Comparison of ENCODE assay signal across 3 cellular contexts in genomic region chr16:74423721-74424120, GRCh38. TPM values are rescaled to one million over a fixed set of nuclear protein-coding genes. Genes with fewer than 3 reads are reported as not detected.
"Had no signal": no experiment of that assay in that cellular context is flagged by ENCODE, and none has a peak within 500 bp of the region (broad histone marks: within the 10 kb centered on the region; RNA-seq: fewer than 3 reads in every experiment).

No MANE protein-coding gene starts in this region.

RNA-seq across cellular contexts. Expression of gene CLEC18B, which starts 2.4 kb away (rescaled TPM):
- total RNA-seq: upper lobe of right lung, urinary bladder had no signal

RNA-seq across cellular contexts. Expression of gene NPIPB15, which starts 47.6 kb away (rescaled TPM):
- total RNA-seq: upper lobe of right lung, vagina had no signal
